16 cellular contexts compared by ENCODE assay signal in genomic region chr5:143880178-143880577, GRCh38.
"Had no signal": no experiment of that assay in that cellular context is flagged by ENCODE, and none has a peak within 500 bp of the region (broad histone marks: within the 10 kb centered on the region; RNA-seq: fewer than 3 reads in every experiment).

No MANE protein-coding gene starts in this region.

- H3K4me3 ChIP-seq: breast epithelium, lung had no signal

- DNase-seq: activated CD4-positive, alpha-beta T cell treated with anti-CD3 and anti-CD28 coated beads for 48 hours; activated CD8-positive, alpha-beta T cell treated with anti-CD3 and anti-CD28 coated beads for 36 hours; activated gamma-delta T cell; activated T-cell treated with anti-CD3 and anti-CD28 coated beads, Interleukin-2, amount 50 U/mL, for 48 hours; amygdala; cerebellar nuclear complex; foreskin melanocyte; immature natural killer cell; left colon; naive B cell had no signal

- H3K4me1 ChIP-seq: breast epithelium had no signal

- H3K79me2 ChIP-seq: parathyroid adenoma had no signal

- H3K36me3 ChIP-seq: breast epithelium had no signal

- H3K27ac ChIP-seq: breast epithelium, epithelial cell of prostate, parathyroid adenoma had no signal

- H3K27me3 ChIP-seq: breast epithelium had no signal

- ATAC-seq: activated CD8-positive, alpha-beta T cell treated with anti-CD3 and anti-CD28 coated beads for 36 hours; stimulated activated effector memory CD8-positive, alpha-beta T cell treated with anti-CD3 and anti-CD28 coated beads, Interleukin-12 subunit alpha, Interleukin-12 subunit beta, amount 100 ng/mL, for 72 hours; WTC11 had no signal

- H2AFZ ChIP-seq: parathyroid adenoma had no signal

- H3K9ac ChIP-seq: parathyroid adenoma had no signal

- H3K9me3 ChIP-seq: breast epithelium had no signal
